ENCODE assay signal across 8 cellular contexts in genomic region chr7:1537631-1538412, GRCh38. TPM values are rescaled to one million over a fixed set of nuclear protein-coding genes. Genes with fewer than 3 reads are reported as not detected.
DNase-seq lines count a peak whose midpoint lies in the region; ATAC-seq lines count a peak whose summit lies in the region.

No MANE protein-coding gene starts in this region.

- peak overlapping the region in 1 of 2 donors; percentile 63 for H3K9ac ChIP-seq in duodenal mucosa (ENCODE audit: low read depth in 1 of 2, low read length in 2 of 2)

- no peak for ATAC-seq in GM21526 (IDR thresholded peaks at IDR 0.05; ENCODE audit: low FRiP score, unreplicated experiment)

- peak overlapping the region; percentile 94 for H3K27ac ChIP-seq in duodenal mucosa (ENCODE audit: low read depth, low read length)
- peak overlapping the region; percentile 74 for H3K27ac ChIP-seq in thymus (ENCODE audit: low read depth)

- H3K27me3 ChIP-seq in duodenal mucosa (ENCODE audit: control insufficient read depth in 1 of 2, insufficient read depth in 2 of 2, low read length in 2 of 2) (no peaks in the 10 kb centered on the region), thymus (ENCODE audit: control insufficient read depth, insufficient read depth) (no peaks in the 10 kb centered on the region)

- H3K36me3 ChIP-seq in duodenal mucosa (ENCODE audit: control insufficient read depth in 1 of 2, insufficient read depth in 2 of 2, low read length in 2 of 2), result peaks cover 21 to 34% of the 10 kb centered on the region in 2 donors
- peaks cover 99% of the 10 kb centered on the region for H3K36me3 ChIP-seq in thymus (ENCODE audit: control insufficient read depth, insufficient read depth)

- H3K4me3 ChIP-seq in duodenal mucosa (ENCODE audit: low read depth in 1 of 2, low read length in 2 of 2) (peak overlapping the region; percentile 56 to 58), thymus (ENCODE audit: low read length) (no peak overlapping the region)

- WGBS in thymus, result 90% methylated on average over 50 of the region's 50 CpGs

- H3K9me3 ChIP-seq in duodenal mucosa (ENCODE audit: control insufficient read depth in 1 of 2, low read length in 2 of 2), result no peaks in the 10 kb centered on the region
- no peaks in the 10 kb centered on the region for H3K9me3 ChIP-seq in thymus (ENCODE audit: control insufficient read depth)

- in situ Hi-C loops in Caki2 (cut with HindIII; ENCODE audit: low pct_unique_long_range_greater_than_20kb, low sequenced_read_pairs), result no loop called here

- H3K4me1 ChIP-seq in duodenal mucosa (ENCODE audit: control insufficient read depth in 1 of 2, insufficient read depth in 2 of 2, low read length in 2 of 2) (peaks cover 26 to 35% of the 10 kb centered on the region in 2 donors), thymus (ENCODE audit: control insufficient read depth, insufficient read depth, low read length) (peaks cover 17% of the 10 kb centered on the region)

- DNase-seq in Caki2 (ENCODE audit: low read depth), result peak; percentile 99
- peak; percentile 29 for DNase-seq in NCI-H748 treated with DMSO at 0.1 percent for 48 hours (lab: John Stamatoyannopoulos, UW)
- peak; percentile 51 for DNase-seq in medulla oblongata (ENCODE audit: extremely low spot score)
- DNase-seq in SHP77 (lab: John Stamatoyannopoulos, UW), result no peak
- no peak for DNase-seq in GM19238 (ENCODE audit: insufficient read length, low spot score)

RNA-seq across cellular contexts. Expression of gene MAFK, which starts 7.3 kb away (rescaled TPM):
- 26.5 and 33.2 TPM in 2 replicates for total RNA-seq in Caki2 (2014; rRNA removed; shearing (Covaris generic); ENCODE audit: low replicate concordance)
- polyA plus RNA-seq in thymus, result 42.9 TPM

RNA-seq across cellular contexts. Expression of gene TMEM184A, which starts 18.2 kb away (rescaled TPM):
- 13.4 and 16.6 TPM in 2 replicates for total RNA-seq in Caki2 (2014; rRNA removed; shearing (Covaris generic); ENCODE audit: low replicate concordance)
- 5.6 TPM for polyA plus RNA-seq in thymus

RNA-seq across cellular contexts. Expression of gene PSMG3, which starts 32.0 kb away (rescaled TPM):
- total RNA-seq in Caki2 (2014; rRNA removed; shearing (Covaris generic); ENCODE audit: low replicate concordance), result 101 and 106 TPM in 2 replicates
- 85.2 TPM for polyA plus RNA-seq in thymus

RNA-seq across cellular contexts. Expression of gene INTS1, which starts 33.6 kb away (rescaled TPM):
- 39.4 and 78.5 TPM in 2 replicates for total RNA-seq in Caki2 (2014; rRNA removed; shearing (Covaris generic); ENCODE audit: low replicate concordance)
- 287 TPM for polyA plus RNA-seq in thymus

Comparison
In these comparisons a context has a peak if more than half of its experiments do, and no peak if none do; other contexts are left out.
1. DNase-seq: peak in Caki2 (single experiment), NCI-H748 treated with DMSO at 0.1 percent for 48 hours (single experiment) and medulla oblongata (single experiment); none in SHP77 (0 of 2) and GM19238 (single experiment).